In genomic region chr12:55072093-55072492, GRCh38 we compare ENCODE assay signal across 3 cellular contexts.
TF ChIP-seq lines count a peak whose summit lies in the region.

No MANE protein-coding gene starts in this region.

TF ChIP-seq in HEK293, 187 proteins besides CTCF, POLR2A, EP300 and RAD21:
- TF ChIP-seq ZNF623 (tag by site-specific recombination; IDR thresholded peaks at IDR 0.05) (no peak), ZNF654 (tag by site-specific recombination; IDR thresholded peaks at IDR 0.05; ENCODE audit: low read depth) (peak; percentile 23; the same call in 1 of the 2 replicates)
TF ChIP-seq in HEK293: peak in this region for 1.

TF ChIP-seq in H1, 55 proteins besides CTCF, POLR2A, EP300 and RAD21:
- peak; percentile 46; the same call in 1 of the 2 replicates for TF ChIP-seq YY1 (IDR thresholded peaks at IDR 0.05; ENCODE audit: low read depth, low read length)
- TF ChIP-seq ASH2L (IDR thresholded peaks at IDR 0.05; ENCODE audit: low read length): no peak

TF ChIP-seq in neural cell, 6 proteins besides CTCF, POLR2A, EP300 and RAD21:
- TF ChIP-seq POLR2AphosphoS5 (IDR thresholded peaks at IDR 0.05) (no peak), SMC3 (conservative IDR thresholded peaks at IDR 0.05; ENCODE audit: poor library complexity) (no peak), REST (IDR thresholded peaks at IDR 0.05; ENCODE audit: borderline replicate concordance) (no peak), MXI1 (conservative IDR thresholded peaks at IDR 0.05; ENCODE audit: poor library complexity, severe bottlenecking) (no peak), TAF1 (IDR thresholded peaks at IDR 0.05; ENCODE audit: low read depth) (no peak), EZH2 (IDR thresholded peaks at IDR 0.05; ENCODE audit: borderline replicate concordance, insufficient read depth, low read length, poor library complexity, severe bottlenecking) (no peak)
